Comparison of ENCODE assay signal across 2 cellular contexts in genomic region chr20:36647194-36648121, GRCh38.
A peak's percentile ranks its signal among the peaks of the same experiment; 100 is the strongest.
TF ChIP-seq lines count a peak whose summit lies in the region.

No MANE protein-coding gene starts in this region.

TF ChIP-seq in HepG2, 621 proteins besides CTCF, POLR2A, EP300 and RAD21 (continues in another document):
- TF ChIP-seq E2F5 (CRISPR knock-in tag; conservative IDR thresholded peaks at IDR 0.05) (no peak), ZMAT3 (CRISPR knock-in tag; conservative IDR thresholded peaks at IDR 0.05) (no peak), ARNTL (CRISPR knock-in tag; IDR thresholded peaks at IDR 0.05) (no peak), ZNF614 (CRISPR knock-in tag; IDR thresholded peaks at IDR 0.05; ENCODE audit: borderline replicate concordance) (peak; percentile 83; the same call in 1 of the 2 replicates), RNF2 (conservative IDR thresholded peaks at IDR 0.05; ENCODE audit: low read depth) (no peak), MAFG (CRISPR knock-in tag; IDR thresholded peaks at IDR 0.05) (no peak), POGZ (CRISPR knock-in tag; IDR thresholded peaks at IDR 0.05) (no peak), BHLHE40 (IDR thresholded peaks at IDR 0.05; ENCODE audit: low read length) (no peak), AKNA (CRISPR knock-in tag; IDR thresholded peaks at IDR 0.05; ENCODE audit: borderline replicate concordance) (no peak), ZFP41 (CRISPR knock-in tag; IDR thresholded peaks at IDR 0.05; ENCODE audit: borderline replicate concordance) (no peak), ZFP37 (CRISPR knock-in tag; IDR thresholded peaks at IDR 0.05; ENCODE audit: borderline replicate concordance) (no peak), ZNF232 (CRISPR knock-in tag; IDR thresholded peaks at IDR 0.05; ENCODE audit: borderline replicate concordance) (no peak), PHF8 (CRISPR knock-in tag; IDR thresholded peaks at IDR 0.05) (peak; percentile 41; the same call in 1 of the 2 replicates), TRAFD1 (CRISPR knock-in tag; IDR thresholded peaks at IDR 0.05; ENCODE audit: borderline replicate concordance) (no peak), BRD4 (CRISPR knock-in tag; IDR thresholded peaks at IDR 0.05) (0 out of 2 replicates have a peak, but pooled peaks have one; percentile 18), RFXAP (CRISPR knock-in tag; IDR thresholded peaks at IDR 0.05; ENCODE audit: borderline replicate concordance) (peak; percentile 77; the same call in 1 of the 2 replicates), FOSL1 (CRISPR knock-in tag; IDR thresholded peaks at IDR 0.05; ENCODE audit: borderline replicate concordance) (no peak), EZH2 (conservative IDR thresholded peaks at IDR 0.05; ENCODE audit: low read depth, low read length) (no peak), U2AF2 (IDR thresholded peaks at IDR 0.05; ENCODE audit: low read depth, low read length) (no peak), GZF1 (CRISPR knock-in tag; IDR thresholded peaks at IDR 0.05) (no peak), ERF (CRISPR knock-in tag; IDR thresholded peaks at IDR 0.05) (no peak), CBX5 (CRISPR knock-in tag; IDR thresholded peaks at IDR 0.05; ENCODE audit: borderline replicate concordance) (no peak), ZNF431 (CRISPR knock-in tag; IDR thresholded peaks at IDR 0.05; ENCODE audit: borderline replicate concordance, low read depth) (no peak), NFE2 (CRISPR knock-in tag; IDR thresholded peaks at IDR 0.05) (no peak), MLX (CRISPR knock-in tag; IDR thresholded peaks at IDR 0.05) (0 out of 2 replicates have a peak, but pooled peaks have one; percentile 15), MED1 (CRISPR knock-in tag; IDR thresholded peaks at IDR 0.05) (no peak), RFXANK (CRISPR knock-in tag; IDR thresholded peaks at IDR 0.05) (no peak), ZFP1 (CRISPR knock-in tag; IDR thresholded peaks at IDR 0.05) (no peak)

TF ChIP-seq in WTC11, 78 proteins besides CTCF, POLR2A, EP300 and RAD21:
- TF ChIP-seq FOXJ3 (CRISPR knock-in tag; IDR thresholded peaks at IDR 0.05; ENCODE audit: borderline replicate concordance): no peak
- no peak for TF ChIP-seq MXD4 (CRISPR knock-in tag; IDR thresholded peaks at IDR 0.05; ENCODE audit: borderline replicate concordance)
- TF ChIP-seq SMAD4 (CRISPR knock-in tag; IDR thresholded peaks at IDR 0.05): no peak
- no peak for TF ChIP-seq USF1 (CRISPR knock-in tag; IDR thresholded peaks at IDR 0.05)
- no peak for TF ChIP-seq ZNF425 (CRISPR knock-in tag; conservative IDR thresholded peaks at IDR 0.05)
- TF ChIP-seq ZNF416 (CRISPR knock-in tag; IDR thresholded peaks at IDR 0.05): no peak
- no peak for TF ChIP-seq CDX4 (CRISPR knock-in tag; IDR thresholded peaks at IDR 0.05; ENCODE audit: borderline replicate concordance)
TF ChIP-seq in WTC11: peak in this region for 0.
